1 cellular context compared by ENCODE assay signal in genomic region chr11:27517490-27517889, GRCh38. TPM values are rescaled to one million over a fixed set of nuclear protein-coding genes. Genes with fewer than 3 reads are reported as not detected.
"Had no signal": no experiment of that assay in that cellular context is flagged by ENCODE, and none has a peak within 500 bp of the region (broad histone marks: within the 10 kb centered on the region; RNA-seq: fewer than 3 reads in every experiment).

No MANE protein-coding gene starts in this region.

RNA-seq across cellular contexts. Expression of gene LGR4, which starts 44.9 kb away (rescaled TPM):
- total RNA-seq: activated T-helper 1 cell treated with anti-CD3 and anti-CD28 coated beads, Interleukin-12 subunit alpha, Interleukin-12 subunit beta, Interleukin-2, Interleukin-4 antibody, amounts not matched to agents 30 ng/mL and 10 ng/mL and 1 ng/mL, durations not matched to agents 14 hours and 24 hours and 36 hours had no signal
